Comparison of ENCODE assay signal across 18 cellular contexts in genomic region chr9:14687042-14687719, GRCh38. TPM values are rescaled to one million over a fixed set of nuclear protein-coding genes. Genes with fewer than 3 reads are reported as not detected.
DNase-seq lines count a peak whose midpoint lies in the region; ATAC-seq and TF ChIP-seq lines count a peak whose summit lies in the region.
"Had no signal": no experiment of that assay in that cellular context is flagged by ENCODE, and none has a peak within 500 bp of the region (broad histone marks: within the 10 kb centered on the region; RNA-seq: fewer than 3 reads in every experiment).

No MANE protein-coding gene starts in this region.

- dilution Hi-C loops in mammary epithelial cell (cut with HindIII; ENCODE audit: low sequenced_read_pairs) = no loop called here

- ATAC-seq in GM21526 (IDR thresholded peaks at IDR 0.05; ENCODE audit: low FRiP score, unreplicated experiment) = no peak
- ATAC-seq in HG03460 (IDR thresholded peaks at IDR 0.05; ENCODE audit: unreplicated experiment) = no peak
- ATAC-seq: naive thymus-derived CD4-positive, alpha-beta T cell had no signal

- H4K20me1 ChIP-seq in Karpas-422 (ENCODE audit: insufficient read depth, low read depth, low read length) = no peaks in the 10 kb centered on the region
- H4K20me1 ChIP-seq in mammary epithelial cell (ENCODE audit: insufficient read depth, low read length) = no peaks in the 10 kb centered on the region

- no peak overlapping the region for H3K4ac ChIP-seq in mesenchymal stem cell (ENCODE audit: low read depth in 1 of 2, low read length in 2 of 2)

- H2BK12ac ChIP-seq in mesenchymal stem cell (ENCODE audit: low read length in 2 of 2) = no peak overlapping the region

- no peak overlapping the region for H2BK15ac ChIP-seq in mesenchymal stem cell (ENCODE audit: low read depth, poor library complexity, severe bottlenecking)

- peaks cover 10% of the 10 kb centered on the region for H3K79me1 ChIP-seq in mesenchymal stem cell (replicated peaks; ENCODE audit: low read length, poor library complexity, severe bottlenecking)

- H3K4me1 ChIP-seq in Karpas-422 (ENCODE audit: low read length) = peaks cover 48% of the 10 kb centered on the region
- H3K4me1 ChIP-seq in mammary epithelial cell (ENCODE audit: insufficient read depth, low read length) = no peaks in the 10 kb centered on the region
- no peaks in the 10 kb centered on the region for H3K4me1 ChIP-seq in mesenchymal stem cell (ENCODE audit: control insufficient read depth, insufficient read depth, low read depth, low read length)
- H3K4me1 ChIP-seq: SJSA1 had no signal

- no peak overlapping the region for H2AFZ ChIP-seq in Karpas-422 (ENCODE audit: low read length)
- H2AFZ ChIP-seq in mammary epithelial cell (ENCODE audit: low read depth, low read length) = no peak overlapping the region
- no peak overlapping the region for H2AFZ ChIP-seq in mesenchymal stem cell (ENCODE audit: low read depth, low read length)

- H2AK5ac ChIP-seq in mesenchymal stem cell (ENCODE audit: low read length, severe bottlenecking) = no peak overlapping the region

- no peak overlapping the region for H3K14ac ChIP-seq in mesenchymal stem cell (ENCODE audit: low read length in 2 of 2)

- H3K9ac ChIP-seq in Karpas-422 (ENCODE audit: low read length) = no peak overlapping the region
- no peak overlapping the region for H3K9ac ChIP-seq in mammary epithelial cell (ENCODE audit: insufficient read depth, low read length)
- H3K9ac ChIP-seq in mesenchymal stem cell (ENCODE audit: low read length) = no peak overlapping the region
- H3K9ac ChIP-seq: BLaER1 treated with 17β-estradiol and CSF1 and Interleukin-3, amounts not matched to agents 10 nM and 100 nM had no signal

- no peak for TF ChIP-seq CTCF in mammary epithelial cell (conservative IDR thresholded peaks at IDR 0.05 in 1 of 2, IDR thresholded peaks at IDR 0.05 in 1 of 2; ENCODE audit: extremely low read depth in 1 of 2, insufficient read depth in 1 of 2, low read depth in 1 of 2, low read length in 2 of 2)

- intact Hi-C loops in mammary epithelial cell (cut with micrococcal nuclease) = no loop called here

- H3K36me3 ChIP-seq in Karpas-422 (ENCODE audit: insufficient read depth, low read length) (peaks cover 40% of the 10 kb centered on the region), mammary epithelial cell (ENCODE audit: insufficient read depth, low read length) (no peaks in the 10 kb centered on the region), mesenchymal stem cell (ENCODE audit: control insufficient read depth in 1 of 2, insufficient read depth in 2 of 2, low read depth in 1 of 2, low read length in 2 of 2) (peaks cover 7 to 19% of the 10 kb centered on the region in 2 experiments)
- H3K36me3 ChIP-seq: SJSA1 had no signal

- H3K18ac ChIP-seq in mesenchymal stem cell (ENCODE audit: low read depth in 1 of 2, low read length in 2 of 2) = peak overlapping the region in 1 of 2 experiments; percentile 21

- H4K8ac ChIP-seq in mesenchymal stem cell (ENCODE audit: low read length) = peak overlapping the region; percentile 23

- H3K27ac ChIP-seq in Karpas-422 (ENCODE audit: low read length) (peak overlapping the region; percentile 94), mammary epithelial cell (ENCODE audit: insufficient read depth, low read depth, low read length) (no peak overlapping the region), mesenchymal stem cell (ENCODE audit: low read length, poor library complexity, severe bottlenecking) (no peak overlapping the region)
- H3K27ac ChIP-seq: BLaER1 treated with 17β-estradiol and CSF1 and Interleukin-3, amounts not matched to agents 10 nM and 100 nM; SJSA1; transverse colon; VCaP had no signal

- H2BK120ac ChIP-seq in mesenchymal stem cell (ENCODE audit: low read depth, low read length) = no peak overlapping the region

- no peaks in the 10 kb centered on the region for H3K9me2 ChIP-seq in Karpas-422 (replicated peaks; ENCODE audit: insufficient read depth, low read length)

- H3K23ac ChIP-seq in mesenchymal stem cell (ENCODE audit: low read length in 2 of 2) = no peak overlapping the region

- in situ Hi-C loops in mammary epithelial cell (cut with MboI; ENCODE audit: low sequenced_read_pairs in 2 of 2) = no loop called here

- H3K27me3 ChIP-seq in Karpas-422 (ENCODE audit: low read length) (no peaks in the 10 kb centered on the region), mammary epithelial cell (ENCODE audit: insufficient read depth, low read length) (no peaks in the 10 kb centered on the region), mesenchymal stem cell (ENCODE audit: control insufficient read depth in 1 of 2, insufficient read depth in 1 of 2, low read length in 2 of 2) (no peaks in the 10 kb centered on the region)
- H3K27me3 ChIP-seq: BLaER1 treated with 17β-estradiol and CSF1 and Interleukin-3, amounts not matched to agents 10 nM and 100 nM; SJSA1; transverse colon had no signal

- no peak overlapping the region for H2BK5ac ChIP-seq in mesenchymal stem cell (ENCODE audit: low read depth, low read length, poor library complexity, severe bottlenecking)

- H3K4me3 ChIP-seq in Karpas-422 (ENCODE audit: low read length) (no peak overlapping the region), mammary epithelial cell (replicated peaks in 1 of 3; ENCODE audit: insufficient read depth in 1 of 3, low read depth in 2 of 3, low read length in 3 of 3) (no peak overlapping the region), mesenchymal stem cell (ENCODE audit: insufficient read depth in 1 of 2, low read depth in 1 of 2, low read length in 2 of 2) (no peak overlapping the region)
- H3K4me3 ChIP-seq: BLaER1 treated with 17β-estradiol and CSF1 and Interleukin-3, amounts not matched to agents 10 nM and 100 nM; SJSA1; smooth muscle cell; transverse colon had no signal

- CTCF ChIA-PET in mammary epithelial cell (lab: Charles Lee; ENCODE audit: low non-redundant PET) = no interaction called here

- H3K4me2 ChIP-seq in Karpas-422 (ENCODE audit: low read depth, low read length, poor library complexity, severe bottlenecking) (peak overlapping the region; percentile 91), mammary epithelial cell (ENCODE audit: insufficient read depth, low read depth, low read length) (no peak overlapping the region), mesenchymal stem cell (ENCODE audit: low read length, poor library complexity, severe bottlenecking) (no peak overlapping the region)
- H3K4me2 ChIP-seq: BLaER1 treated with 17β-estradiol and CSF1 and Interleukin-3, amounts not matched to agents 10 nM and 100 nM; smooth muscle cell had no signal

- BruUV-seq in mammary epithelial cell (replicated peaks; lab: Mats Ljungman, UMichigan) = no TSS peak

- H4K91ac ChIP-seq in mesenchymal stem cell (ENCODE audit: low read length) = no peak overlapping the region

- DNase-seq in AG08395 (ENCODE audit: low spot score) (peak; percentile 49), Karpas-422 (no peak), mammary epithelial cell (peak; percentile 58), mesenchymal stem cell (no peak), NCI-H82 treated with DMSO at 0.1 percent for 48 hours (lab: John Stamatoyannopoulos, UW; ENCODE audit: unreplicated experiment) (no peak), mesenteric fat pad (ENCODE audit: low spot score) (no peak)
- DNase-seq: anterior cingulate cortex; erythroblast; GF-D8; naive thymus-derived CD4-positive, alpha-beta T cell; NCI-H526 treated with DMSO at 0.1 percent for 48 hours; transverse colon had no signal

- peaks cover 78% of the 10 kb centered on the region for H3K79me2 ChIP-seq in Karpas-422 (ENCODE audit: low read length)
- no peaks in the 10 kb centered on the region for H3K79me2 ChIP-seq in mammary epithelial cell (ENCODE audit: insufficient read depth, low read length)

- 82% methylated on average over 12 of the region's 12 CpGs for WGBS in mammary epithelial cell (ENCODE audit: low coverage, missing lambda C conversion rate)
- 97% methylated on average over 11 of the region's 12 CpGs for WGBS in mesenchymal stem cell

- H3K9me3 ChIP-seq in Karpas-422 (ENCODE audit: low read length) (no peaks in the 10 kb centered on the region; the same call in 1 of the 2 replicates), mammary epithelial cell (replicated peaks; ENCODE audit: insufficient read depth, low read length) (no peaks in the 10 kb centered on the region), mesenchymal stem cell (ENCODE audit: control insufficient read depth, low read length) (no peaks in the 10 kb centered on the region)
- H3K9me3 ChIP-seq: SJSA1, transverse colon had no signal

RNA-seq across cellular contexts. Expression of gene ZDHHC21, which starts 6.1 kb away (rescaled TPM):
- total RNA-seq in Karpas-422 (2014; rRNA removed; shearing (Covaris generic); ENCODE audit: low replicate concordance) = 35.6 and 84.6 TPM in 2 replicates
- 10 to 100 TPM in 1 of 2 donors, 1 to 10 TPM in 1; 7.8 to 11.8 TPM for total RNA-seq in mammary epithelial cell
- polyA plus RNA-seq in mammary epithelial cell = 1.2 TPM
- 2.0 TPM for polyA minus RNA-seq in mammary epithelial cell
- polyA plus RNA-seq in mesenchymal stem cell (2013, experiment 1 of 2) = 3.6 TPM
- polyA plus RNA-seq in mesenchymal stem cell (2013, experiment 2 of 2) = 3.7 TPM
- total RNA-seq in mesenteric fat pad = 8.3 TPM

RNA-seq across cellular contexts. Expression of gene CER1, which starts 35.4 kb away (rescaled TPM):
- total RNA-seq in Karpas-422 (2014; rRNA removed; shearing (Covaris generic); ENCODE audit: low replicate concordance) = not detected in 2 replicates
- total RNA-seq in mammary epithelial cell = not detected
- not detected for polyA plus RNA-seq in mammary epithelial cell
- polyA minus RNA-seq in mammary epithelial cell = not detected
- polyA plus RNA-seq in mesenchymal stem cell (2013, experiment 1 of 2) = 0.03 TPM
- polyA plus RNA-seq in mesenchymal stem cell (2013, experiment 2 of 2) = 0.11 TPM
- total RNA-seq in mesenteric fat pad = not detected
- total RNA-seq: naive thymus-derived CD4-positive, alpha-beta T cell; SJSA1 had no signal
- polyA plus RNA-seq: naive thymus-derived CD4-positive, alpha-beta T cell; smooth muscle cell had no signal

Comparison
In these comparisons a context has a peak if more than half of its experiments do, and no peak if none do; other contexts are left out.
1. DNase-seq: peak in AG08395 (single experiment) and mammary epithelial cell (single experiment); none in Karpas-422 (single experiment), mesenchymal stem cell (single experiment), NCI-H82 treated with DMSO at 0.1 percent for 48 hours (single experiment) and mesenteric fat pad (single experiment).